17 cellular contexts compared by ENCODE assay signal in genomic region chr6:168188974-168189678, GRCh38.
"Had no signal": no experiment of that assay in that cellular context is flagged by ENCODE, and none has a peak within 500 bp of the region (broad histone marks: within the 10 kb centered on the region; RNA-seq: fewer than 3 reads in every experiment).

No MANE protein-coding gene starts in this region.

- H3K9me3 Mint-ChIP-seq: activated B cell treated with CpG ODN at 0.5 μM for 24 hours; activated naive CD8-positive, alpha-beta T cell treated with anti-CD3 and anti-CD28 coated beads, Interleukin-2, amount 10 ng/mL, durations not matched to agents 7 days and 5 days; activated T-helper 1 cell treated with anti-CD3 and anti-CD28 coated beads, Interleukin-12 subunit alpha, Interleukin-12 subunit beta, Interleukin-2, Interleukin-4 antibody, amounts not matched to agents 30 ng/mL and 10 ng/mL and 1 ng/mL, durations not matched to agents 14 hours and 24 hours and 36 hours; T-cell had no signal

- H3K27ac Mint-ChIP-seq: activated B cell treated with CpG ODN at 0.5 μM for 24 hours; activated naive CD8-positive, alpha-beta T cell treated with anti-CD3 and anti-CD28 coated beads, Interleukin-2, amount 10 ng/mL, durations not matched to agents 7 days and 5 days; activated T-helper 1 cell treated with anti-CD3 and anti-CD28 coated beads, Interleukin-12 subunit alpha, Interleukin-12 subunit beta, Interleukin-2, Interleukin-4 antibody, amounts not matched to agents 30 ng/mL and 10 ng/mL and 1 ng/mL, durations not matched to agents 14 hours and 24 hours and 36 hours; nephron; T-cell had no signal

- H3K4me1 Mint-ChIP-seq: activated B cell treated with CpG ODN at 0.5 μM for 24 hours; activated naive CD8-positive, alpha-beta T cell treated with anti-CD3 and anti-CD28 coated beads, Interleukin-2, amount 10 ng/mL, durations not matched to agents 7 days and 5 days; T-cell had no signal

- H3K9me3 ChIP-seq: lower lobe of right lung, thoracic aorta had no signal

- H3K27me3 ChIP-seq: cardiac muscle cell had no signal

- H3K4me3 ChIP-seq: cardiac muscle cell, dorsolateral prefrontal cortex, lower lobe of right lung, thoracic aorta had no signal

- DNase-seq: activated B cell treated with CpG ODN at 0.5 μM for 24 hours; activated CD4-positive, alpha-beta T cell treated with anti-CD3 and anti-CD28 coated beads for 48 hours; activated naive CD4-positive, alpha-beta T cell treated with Interleukin-2 at 50 U/mL for 16 hours; activated naive CD8-positive, alpha-beta T cell treated with anti-CD3 and anti-CD28 coated beads, Interleukin-2, amount 10 ng/mL, durations not matched to agents 7 days and 5 days; activated T-cell treated with anti-CD3 and anti-CD28 coated beads for 4 hours; amygdala; lower lobe of right lung; occipital lobe; retina; stimulated activated CD4-positive, alpha-beta T cell treated with anti-CD3 and anti-CD28 coated beads, Interleukin-2, amount 100 ng/mL, for 24 hours; T-cell had no signal

- H3K36me3 ChIP-seq: cardiac muscle cell, lower lobe of right lung, thoracic aorta had no signal

- H3K4me1 ChIP-seq: lower lobe of right lung had no signal

- ATAC-seq: lower lobe of right lung, SK-N-SH treated with all-trans-retinoic acid at 6 μM for 48 hours had no signal

- H3K36me3 Mint-ChIP-seq: activated naive CD8-positive, alpha-beta T cell treated with anti-CD3 and anti-CD28 coated beads, Interleukin-2, amount 10 ng/mL, durations not matched to agents 7 days and 5 days; T-cell had no signal

- H3K4me3 Mint-ChIP-seq: activated B cell treated with CpG ODN at 0.5 μM for 24 hours; activated naive CD8-positive, alpha-beta T cell treated with anti-CD3 and anti-CD28 coated beads, Interleukin-2, amount 10 ng/mL, durations not matched to agents 7 days and 5 days; activated T-helper 1 cell treated with anti-CD3 and anti-CD28 coated beads, Interleukin-12 subunit alpha, Interleukin-12 subunit beta, Interleukin-2, Interleukin-4 antibody, amounts not matched to agents 30 ng/mL and 10 ng/mL and 1 ng/mL, durations not matched to agents 14 hours and 24 hours and 36 hours; nephron; T-cell had no signal

- H3K27me3 Mint-ChIP-seq: activated B cell treated with CpG ODN at 0.5 μM for 24 hours; activated naive CD8-positive, alpha-beta T cell treated with anti-CD3 and anti-CD28 coated beads, Interleukin-2, amount 10 ng/mL, durations not matched to agents 7 days and 5 days had no signal

- H3K27ac ChIP-seq: cardiac muscle cell, dorsolateral prefrontal cortex, lower lobe of right lung, thoracic aorta had no signal
